9 cellular contexts compared by ENCODE assay signal in genomic region chr5:173326501-173326960, GRCh38. TPM values are rescaled to one million over a fixed set of nuclear protein-coding genes. Genes with fewer than 3 reads are reported as not detected.
DNase-seq lines count a peak whose midpoint lies in the region; ATAC-seq and TF ChIP-seq lines count a peak whose summit lies in the region.
"Had no signal": no experiment of that assay in that cellular context is flagged by ENCODE, and none has a peak within 500 bp of the region (broad histone marks: within the 10 kb centered on the region; RNA-seq: fewer than 3 reads in every experiment).

No MANE protein-coding gene starts in this region.

- peak overlapping the region; percentile 34 for H3K27ac Mint-ChIP-seq in activated naive CD8-positive, alpha-beta T cell
- no peak overlapping the region for H3K27ac Mint-ChIP-seq in T-helper 17 cell

- peak overlapping the region; percentile 82 for H3K4me3 Mint-ChIP-seq in activated naive CD8-positive, alpha-beta T cell
- H3K4me3 Mint-ChIP-seq in T-helper 17 cell: no peak overlapping the region

- H3K9me3 ChIP-seq in aorta (ENCODE audit: control insufficient read depth, low read length) (no peaks in the 10 kb centered on the region), T-helper 17 cell (ENCODE audit: control insufficient read depth, low read length, poor library complexity, severe bottlenecking) (no peaks in the 10 kb centered on the region)

- H3K4me1 ChIP-seq in aorta (ENCODE audit: control insufficient read depth in 1 of 2, insufficient read depth in 2 of 2, low read length in 2 of 2): no peaks in the 10 kb centered on the region

- no peaks in the 10 kb centered on the region for H3K9me3 Mint-ChIP-seq in activated naive CD8-positive, alpha-beta T cell (ENCODE audit: low read depth)

- H3K36me3 ChIP-seq in kidney epithelial cell (ENCODE audit: control insufficient read depth, insufficient read depth, low read length) (no peaks in the 10 kb centered on the region), aorta (ENCODE audit: control insufficient read depth in 1 of 2, insufficient read depth in 2 of 2, low read length in 1 of 2) (no peaks in the 10 kb centered on the region)

- peaks cover 40% of the 10 kb centered on the region for H3K4me1 Mint-ChIP-seq in activated naive CD8-positive, alpha-beta T cell (ENCODE audit: low read depth)
- H3K4me1 Mint-ChIP-seq in T-helper 17 cell: peaks cover 28% of the 10 kb centered on the region

- ATAC-seq in HG03025 (IDR thresholded peaks at IDR 0.05; ENCODE audit: low FRiP score, unreplicated experiment) (no peak), aorta (ENCODE audit: low FRiP score) (no peak), T-helper 17 cell (no peak)

- peaks cover 46% of the 10 kb centered on the region for H3K27me3 Mint-ChIP-seq in activated naive CD8-positive, alpha-beta T cell
- H3K27me3 Mint-ChIP-seq in T-helper 17 cell: peaks cover 75% of the 10 kb centered on the region

- no peak overlapping the region for H3K27ac ChIP-seq in aorta (ENCODE audit: low read depth in 1 of 2, low read length in 2 of 2)

- 3 to 7% methylated on average over 15 of the region's 15 CpGs for WGBS in aorta, 2 donors

- peaks cover 4% of the 10 kb centered on the region for H3K36me3 Mint-ChIP-seq in activated naive CD8-positive, alpha-beta T cell
- H3K36me3 Mint-ChIP-seq in T-helper 17 cell (ENCODE audit: low read depth): peaks cover 4% of the 10 kb centered on the region

- intact Hi-C loops in aorta (cut with DNase I): no loop called here

- H3K4me3 ChIP-seq in AG09309 (ENCODE audit: control insufficient read depth, low read depth, low read length) (peak overlapping the region; percentile 91), HFF-Myc (replicated peaks; ENCODE audit: low read depth, low read length) (peak overlapping the region; percentile 85), kidney epithelial cell (ENCODE audit: low read depth, low read length) (peak overlapping the region; percentile 34), aorta (ENCODE audit: low read length in 2 of 2) (no peak overlapping the region)

- TF ChIP-seq CTCF in AG09309 (IDR thresholded peaks at IDR 0.05; ENCODE audit: control insufficient read depth, insufficient read depth, low read depth, low read length, missing control alignments) (no peak), HFF-Myc (IDR thresholded peaks at IDR 0.05; ENCODE audit: low read depth, low read length, missing control alignments) (no peak), kidney epithelial cell (IDR thresholded peaks at IDR 0.05; ENCODE audit: insufficient read depth, low read length, poor library complexity, severe bottlenecking) (no peak)

- no peak for DNase-seq in AG09309 (ENCODE audit: low read depth)
- DNase-seq in HFF-Myc (ENCODE audit: extremely low read depth, low read depth): peak; percentile 62
- DNase-seq in kidney epithelial cell (ENCODE audit: low read depth): peak; percentile 56
- no peak for DNase-seq in aorta
- DNase-seq in T-helper 17 cell: no peak
- no peak for DNase-seq in NCI-H187 (lab: John Stamatoyannopoulos, UW)
- DNase-seq: activated CD4-positive, alpha-beta T cell treated with anti-CD3 and anti-CD28 coated beads for 1 hour had no signal

- H3K27me3 ChIP-seq in kidney epithelial cell (ENCODE audit: control insufficient read depth, insufficient read depth, low read length) (peaks cover 3% of the 10 kb centered on the region), aorta (ENCODE audit: control insufficient read depth in 1 of 2, insufficient read depth in 2 of 2, low read length in 1 of 2) (peaks cover 0 to 2% of the 10 kb centered on the region in 2 donors)

RNA-seq across cellular contexts. Expression of gene STC2, which starts 1.7 kb away (rescaled TPM):
- 136 and 219 TPM in 2 replicates for total RNA-seq in kidney epithelial cell
- total RNA-seq in aorta: 1 to 10 TPM; 4.9 to 7.9 TPM
- under 1 TPM; 0.03 to 0.75 TPM for polyA plus RNA-seq in aorta
- total RNA-seq in T-helper 17 cell: not detected

Comparison
In these comparisons a context has a peak if more than half of its experiments do, and no peak if none do; other contexts are left out.
1. DNase-seq: peak in HFF-Myc (single experiment) and kidney epithelial cell (single experiment); none in AG09309 (single experiment), aorta (0 of 2), T-helper 17 cell (0 of 3) and NCI-H187 (0 of 2).
2. H3K4me3 ChIP-seq: peak in AG09309 (single experiment), HFF-Myc (single experiment) and kidney epithelial cell (single experiment); none in aorta (0 of 2).
3. RNA of gene STC2, which starts 1.7 kb away (total RNA-seq): 136 to 219 TPM in kidney epithelial cell; 4.9 to 7.9 TPM in aorta and not detected in T-helper 17 cell; every median in the first group is over 10 times any median in the second.